In the genomic region with DNA sequence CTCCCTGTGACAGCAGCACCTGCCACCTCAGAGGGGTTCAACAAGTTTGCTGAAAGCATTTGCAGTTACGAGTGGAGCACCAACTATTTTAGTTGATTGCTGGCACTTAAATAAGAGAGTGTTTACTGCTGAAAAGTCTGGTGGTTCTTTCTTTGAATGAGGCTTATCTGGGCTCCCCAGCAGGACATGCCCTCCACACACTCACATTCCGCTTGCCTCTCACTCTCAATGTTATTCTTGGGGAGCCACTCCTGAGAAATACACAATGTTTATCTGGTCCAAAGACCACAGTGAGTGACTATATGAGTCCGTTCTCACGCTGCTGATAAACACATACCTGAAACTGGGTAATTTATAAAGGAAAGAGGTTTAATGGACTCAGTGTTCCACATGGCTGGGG, we compare ENCODE assay signal across 22 cellular contexts.
"Had no signal": no experiment of that assay in that cellular context is flagged by ENCODE, and none has a peak within 500 bp of the region (broad histone marks: within the 10 kb centered on the region; RNA-seq: fewer than 3 reads in every experiment).

No MANE protein-coding gene starts in this region.

- H3K27ac ChIP-seq: body of pancreas, esophagus squamous epithelium, SK-N-MC, spleen, upper lobe of left lung had no signal

- H3K4me3 Mint-ChIP-seq: activated B cell treated with CpG ODN at 0.5 μM for 24 hours; activated CD4-positive, alpha-beta T cell treated with anti-CD3 and anti-CD28 coated beads for 36 hours; activated naive CD8-positive, alpha-beta T cell; activated T-cell treated with anti-CD3 and anti-CD28 coated beads, Interleukin-2, amount 50 U/mL, for 24 hours; activated T-helper 17 cell treated with anti-CD3 and anti-CD28 coated beads, Interleukin-2, amount 50 U/mL, for 72 hours; naive thymus-derived CD4-positive, alpha-beta T cell had no signal

- H3K27me3 ChIP-seq: body of pancreas, esophagus squamous epithelium, gastroesophageal sphincter, heart left ventricle, spleen, upper lobe of left lung had no signal

- DNase-seq: activated B cell treated with CpG ODN at 0.5 μM for 24 hours; activated CD4-positive, alpha-beta T cell treated with anti-CD3 and anti-CD28 coated beads for 36 hours; activated CD4-positive, alpha-beta T cell treated with anti-CD3 and anti-CD28 coated beads, Interleukin-2, amount 50 U/mL, for 4 hours; activated CD8-positive, alpha-beta memory T cell treated with anti-CD3 and anti-CD28 coated beads for 24 hours; activated CD8-positive, alpha-beta memory T cell treated with anti-CD3 and anti-CD28 coated beads, Interleukin-2, amount 50 U/mL, for 4 hours; activated naive CD4-positive, alpha-beta T cell; activated T-cell treated with anti-CD3 and anti-CD28 coated beads, Interleukin-2, amount 50 U/mL, for 24 hours; amniotic stem cell; body of pancreas; effector memory CD4-positive, alpha-beta T cell; esophagus squamous epithelium; heart left ventricle; left cardiac atrium; naive thymus-derived CD4-positive, alpha-beta T cell; spleen; stimulated activated CD4-positive, alpha-beta T cell treated with anti-CD3 and anti-CD28 coated beads, Interleukin-4, amount 100 ng/mL, for 1 hour; stimulated activated naive CD4-positive, alpha-beta T cell; upper lobe of left lung had no signal

- H3K9me3 Mint-ChIP-seq: activated B cell treated with CpG ODN at 0.5 μM for 24 hours; activated T-cell treated with anti-CD3 and anti-CD28 coated beads, Interleukin-2, amount 50 U/mL, for 24 hours; activated T-helper 17 cell treated with anti-CD3 and anti-CD28 coated beads, Interleukin-2, amount 50 U/mL, for 72 hours had no signal

- H3K9me3 ChIP-seq: body of pancreas, esophagus squamous epithelium, gastroesophageal sphincter, heart left ventricle, spleen, upper lobe of left lung had no signal

- H3K27me3 Mint-ChIP-seq: activated B cell treated with CpG ODN at 0.5 μM for 24 hours; activated CD4-positive, alpha-beta T cell treated with anti-CD3 and anti-CD28 coated beads for 36 hours; activated naive CD8-positive, alpha-beta T cell; activated T-cell treated with anti-CD3 and anti-CD28 coated beads, Interleukin-2, amount 50 U/mL, for 24 hours; activated T-helper 17 cell treated with anti-CD3 and anti-CD28 coated beads, Interleukin-2, amount 50 U/mL, for 72 hours; naive thymus-derived CD4-positive, alpha-beta T cell had no signal

- ATAC-seq: activated CD4-positive, alpha-beta T cell treated with anti-CD3 and anti-CD28 coated beads for 36 hours; activated T-helper 17 cell treated with anti-CD3 and anti-CD28 coated beads, Interleukin-2, amount 50 U/mL, for 72 hours; body of pancreas; gastroesophageal sphincter; heart left ventricle; left cardiac atrium; naive thymus-derived CD4-positive, alpha-beta T cell had no signal

- H3K36me3 ChIP-seq: heart left ventricle, upper lobe of left lung had no signal

- H3K4me3 ChIP-seq: body of pancreas, esophagus squamous epithelium, gastroesophageal sphincter, heart left ventricle, SK-N-MC, spleen, upper lobe of left lung had no signal

- H3K4me1 Mint-ChIP-seq: activated B cell treated with CpG ODN at 0.5 μM for 24 hours; activated CD4-positive, alpha-beta T cell treated with anti-CD3 and anti-CD28 coated beads for 36 hours had no signal

- H3K27ac Mint-ChIP-seq: activated B cell treated with CpG ODN at 0.5 μM for 24 hours; activated CD4-positive, alpha-beta T cell treated with anti-CD3 and anti-CD28 coated beads for 36 hours; activated naive CD8-positive, alpha-beta T cell; activated T-cell treated with anti-CD3 and anti-CD28 coated beads, Interleukin-2, amount 50 U/mL, for 24 hours; activated T-helper 17 cell treated with anti-CD3 and anti-CD28 coated beads, Interleukin-2, amount 50 U/mL, for 72 hours; naive thymus-derived CD4-positive, alpha-beta T cell had no signal
